Comparison of ENCODE assay signal across 10 cellular contexts in the genomic region with DNA sequence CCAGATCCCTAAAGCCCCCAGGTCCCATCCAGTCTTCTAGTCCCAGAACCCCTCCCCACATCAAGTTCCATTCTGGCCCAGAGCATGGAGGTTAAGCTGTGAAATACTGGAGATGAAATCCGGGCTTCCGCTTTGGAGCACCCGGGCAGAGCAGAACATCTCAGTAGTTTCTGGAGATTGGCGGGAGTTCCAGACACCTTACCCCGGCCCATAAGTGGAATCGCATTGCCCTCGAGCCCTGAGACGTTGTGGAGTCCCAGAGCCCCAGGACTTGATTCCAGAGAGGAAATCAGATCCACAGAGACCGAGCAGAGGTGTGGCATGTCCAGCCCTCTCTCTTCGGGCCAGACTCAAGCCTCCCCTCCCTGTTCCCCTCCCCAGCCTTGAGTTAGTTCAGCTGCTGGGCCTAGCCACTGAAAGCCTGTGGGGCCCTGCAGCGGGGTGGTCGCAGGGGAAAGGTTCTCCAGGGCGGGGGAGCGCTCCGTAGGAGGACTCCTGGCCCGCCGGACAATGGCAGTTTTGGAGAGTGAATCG. TPM values are rescaled to one million over a fixed set of nuclear protein-coding genes. Genes with fewer than 3 reads are reported as not detected.
DNase-seq lines count a peak whose midpoint lies in the region; ATAC-seq and TF ChIP-seq lines count a peak whose summit lies in the region.
"Had no signal": no experiment of that assay in that cellular context is flagged by ENCODE, and none has a peak within 500 bp of the region (broad histone marks: within the 10 kb centered on the region; RNA-seq: fewer than 3 reads in every experiment).

No MANE protein-coding gene starts in this region.

- H4K20me1 ChIP-seq in OCI-LY1 (ENCODE audit: insufficient read depth, low read length): no peaks in the 10 kb centered on the region

- peak overlapping the region; percentile 97 for H3K27ac ChIP-seq in OCI-LY1 (ENCODE audit: low read depth, low read length, poor library complexity, severe bottlenecking)
- no peak overlapping the region for H3K27ac ChIP-seq in iPS DF 6.9 (ENCODE audit: low read length)
- peak overlapping the region in 2 of 4 donors; percentile 12 to 23 for H3K27ac ChIP-seq in transverse colon
- H3K27ac ChIP-seq: prostate gland had no signal

- H3K27ac Mint-ChIP-seq in stimulated activated naive CD8-positive, alpha-beta T cell treated with anti-CD3 and anti-CD28 coated beads, Interleukin-15, Interleukin-2, amounts not matched to agents 100 ng/mL and 50 ng/mL, for 24 hours: peak overlapping the region; percentile 36

- in situ Hi-C loops in transverse colon (cut with MboI; ENCODE audit: low pct_ligation_motif_present in 1 of 4, low pct_unique_long_range_greater_than_20kb in 1 of 4, low sequenced_read_pairs in 3 of 4): no loop called here

- peak overlapping the region; percentile 88 for H3K4me2 ChIP-seq in OCI-LY1 (ENCODE audit: low read length)

- no peaks in the 10 kb centered on the region for H3K27me3 ChIP-seq in OCI-LY1 (ENCODE audit: insufficient read depth, low read length)
- peaks cover 77% of the 10 kb centered on the region for H3K27me3 ChIP-seq in iPS DF 6.9 (ENCODE audit: control insufficient read depth, insufficient read depth, low read length)
- H3K27me3 ChIP-seq in transverse colon: peaks cover 100% of the 10 kb centered on the region

- H3K36me3 ChIP-seq in OCI-LY1 (ENCODE audit: insufficient read depth, low read length) (no peaks in the 10 kb centered on the region), iPS DF 6.9 (ENCODE audit: control insufficient read depth, insufficient read depth, low read length) (no peaks in the 10 kb centered on the region), transverse colon (no peaks in the 10 kb centered on the region)
- H3K36me3 ChIP-seq: prostate gland had no signal

- H3K27me3 Mint-ChIP-seq in stimulated activated naive CD8-positive, alpha-beta T cell treated with anti-CD3 and anti-CD28 coated beads, Interleukin-15, Interleukin-2, amounts not matched to agents 100 ng/mL and 50 ng/mL, for 24 hours: peaks cover 90% of the 10 kb centered on the region

- peak overlapping the region; percentile 82 for H3K4me3 Mint-ChIP-seq in stimulated activated naive CD8-positive, alpha-beta T cell treated with anti-CD3 and anti-CD28 coated beads, Interleukin-15, Interleukin-2, amounts not matched to agents 100 ng/mL and 50 ng/mL, for 24 hours

- peaks cover 46% of the 10 kb centered on the region for H3K4me1 Mint-ChIP-seq in stimulated activated naive CD8-positive, alpha-beta T cell treated with anti-CD3 and anti-CD28 coated beads, Interleukin-15, Interleukin-2, amounts not matched to agents 100 ng/mL and 50 ng/mL, for 24 hours (ENCODE audit: low read depth)

- intact Hi-C loops in transverse colon (cut with DNase I; ENCODE audit: low total_unique reads): no loop called here

- H3K9me3 ChIP-seq in OCI-LY1 (ENCODE audit: low read length) (no peaks in the 10 kb centered on the region), iPS DF 6.9 (ENCODE audit: control insufficient read depth, insufficient read depth, low read length) (no peaks in the 10 kb centered on the region), transverse colon (no peaks in the 10 kb centered on the region)
- H3K9me3 ChIP-seq: prostate gland had no signal

- DNase-seq in stimulated activated naive CD8-positive, alpha-beta T cell treated with anti-CD3 and anti-CD28 coated beads, Interleukin-15, Interleukin-2, amounts not matched to agents 100 U/mL and 50 U/mL, for 24 hours: no peak
- DNase-seq in iPS DF 6.9 (ENCODE audit: low read depth, low spot score) (no peak), NCI-H446 treated with DMSO at 0.1 percent for 48 hours (lab: John Stamatoyannopoulos, UW) (no peak), GM19240 (ENCODE audit: insufficient read length, low spot score) (no peak), NCI-H128 (lab: John Stamatoyannopoulos, UW; ENCODE audit: unreplicated experiment) (no peak), transverse colon (no peak)

- peaks cover 6% of the 10 kb centered on the region for H3K36me3 Mint-ChIP-seq in stimulated activated naive CD8-positive, alpha-beta T cell treated with anti-CD3 and anti-CD28 coated beads, Interleukin-15, Interleukin-2, amounts not matched to agents 100 ng/mL and 50 ng/mL, for 24 hours (ENCODE audit: low read depth)

- no peaks in the 10 kb centered on the region for H3F3A ChIP-seq in OCI-LY1 (ENCODE audit: insufficient read depth, low read length)

- no peak for TF ChIP-seq EP300 in transverse colon (IDR thresholded peaks at IDR 0.05; ENCODE audit: low read depth)

- TF ChIP-seq POLR2A in transverse colon (IDR thresholded peaks at IDR 0.05): no peak

- H3K9me2 ChIP-seq in OCI-LY1 (ENCODE audit: low read depth, low read length): no peaks in the 10 kb centered on the region

- H3K4me3 ChIP-seq in OCI-LY1 (ENCODE audit: low read depth, low read length, poor library complexity, severe bottlenecking) (peak overlapping the region; percentile 82), iPS DF 6.9 (ENCODE audit: low read length) (peak overlapping the region; percentile 30; the same call in 1 of the 2 replicates), transverse colon (peak overlapping the region in 1 of 4 donors; percentile 38)
- H3K4me3 ChIP-seq: K562 had no signal

- H2AFZ ChIP-seq in OCI-LY1 (ENCODE audit: low read length): no peak overlapping the region

- peaks cover 81% of the 10 kb centered on the region for H3K4me1 ChIP-seq in OCI-LY1 (ENCODE audit: insufficient read depth, low read length, severe bottlenecking)
- H3K4me1 ChIP-seq in iPS DF 6.9 (ENCODE audit: control insufficient read depth, insufficient read depth, low read length): peaks cover 1% of the 10 kb centered on the region; the same call in 1 of the 2 replicates
- peaks cover 16 to 49% (median 38%) of the 10 kb centered on the region in 4 donors for H3K4me1 ChIP-seq in transverse colon

- TF ChIP-seq CTCF in OCI-LY1 (IDR thresholded peaks at IDR 0.05; ENCODE audit: low read length) (no peak; the same call in 1 of the 2 replicates), transverse colon (IDR thresholded peaks at IDR 0.05) (no peak)

- H3K9me3 Mint-ChIP-seq in stimulated activated naive CD8-positive, alpha-beta T cell treated with anti-CD3 and anti-CD28 coated beads, Interleukin-15, Interleukin-2, amounts not matched to agents 100 ng/mL and 50 ng/mL, for 24 hours: no peaks in the 10 kb centered on the region

- peak overlapping the region; percentile 94 for H3K9ac ChIP-seq in OCI-LY1 (ENCODE audit: low read length)

- no CpG with 5 or more reads among the region's 18 CpGs for WGBS in iPS DF 6.9 (ENCODE audit: insufficient coverage, insufficient read length)
- WGBS in transverse colon (ENCODE audit: low coverage in 1 of 2), 2 donors: 11% methylated on average over 18 of the region's 18 CpGs; no CpG with 5 or more reads in 1 of the 2 donors

- ATAC-seq in stimulated activated naive CD8-positive, alpha-beta T cell treated with anti-CD3 and anti-CD28 coated beads, Interleukin-15, Interleukin-2, amounts not matched to agents 100 U/mL and 50 U/mL, for 24 hours: no peak
- ATAC-seq: K562 had no signal

- peaks cover 44% of the 10 kb centered on the region for H3K79me2 ChIP-seq in OCI-LY1 (ENCODE audit: insufficient read depth, low read length)

RNA-seq across cellular contexts. Expression of gene PAX5, which starts 0.9 kb away (rescaled TPM):
- 1 to 10 TPM in 2 of 4 donors, not detected in 2; 2.4 to 3.7 TPM for total RNA-seq in transverse colon
